In the genomic region with DNA sequence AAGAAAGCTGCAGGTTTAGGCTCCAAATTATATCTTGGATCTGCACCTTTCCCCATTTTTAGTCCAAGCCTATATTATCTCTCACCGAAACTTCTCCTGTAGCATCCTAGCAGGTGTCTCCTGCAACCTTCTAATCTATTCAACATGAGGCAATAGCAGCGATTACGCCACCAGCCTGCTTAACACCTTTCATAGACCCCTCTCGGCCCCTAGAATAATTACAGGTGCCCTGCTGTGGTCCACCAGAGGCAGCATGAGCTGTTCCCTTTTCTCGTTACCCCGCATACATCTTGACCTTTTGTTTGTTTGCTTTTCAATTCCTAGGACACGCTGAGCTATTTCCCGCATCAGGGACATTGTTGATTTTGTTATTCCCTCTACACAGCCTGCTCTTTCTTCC, we compare ENCODE assay signal across 23 cellular contexts.
"Had no signal": no experiment of that assay in that cellular context is flagged by ENCODE, and none has a peak within 500 bp of the region (broad histone marks: within the 10 kb centered on the region; RNA-seq: fewer than 3 reads in every experiment).

No MANE protein-coding gene starts in this region.

- H3K9me3 Mint-ChIP-seq: activated CD4-positive, alpha-beta memory T cell treated with anti-CD3 and anti-CD28 coated beads, Interleukin-2, amount 10 ng/mL, durations not matched to agents 7 days and 5 days; activated CD4-positive, alpha-beta T cell treated with anti-CD3 and anti-CD28 coated beads, Interleukin-2, amount 10 ng/mL, durations not matched to agents 24 days and 14 days; activated naive CD8-positive, alpha-beta T cell treated with anti-CD3 and anti-CD28 coated beads, Interleukin-2, amount 50 U/mL, for 24 hours; activated T-helper 1 cell treated with anti-CD3 and anti-CD28 coated beads, Interleukin-12 subunit alpha, Interleukin-12 subunit beta, Interleukin-2, Interleukin-4 antibody, amounts not matched to agents 30 ng/mL and 10 ng/mL and 1 ng/mL, durations not matched to agents 14 hours and 24 hours and 36 hours; stimulated activated naive B cell treated with anti-CD40 and anti-IgM and Interleukin-4, amounts not matched to agents 10 μg/mL and 1 μg/mL and 100 μg/mL, for 72 hours had no signal

- H3K4me3 Mint-ChIP-seq: activated CD4-positive, alpha-beta memory T cell treated with anti-CD3 and anti-CD28 coated beads, Interleukin-2, amount 10 ng/mL, durations not matched to agents 7 days and 5 days; activated naive CD8-positive, alpha-beta T cell treated with anti-CD3 and anti-CD28 coated beads, Interleukin-2, amount 50 U/mL, for 24 hours; nephron had no signal

- H3K4me3 ChIP-seq: sigmoid colon, transverse colon had no signal

- H3K36me3 Mint-ChIP-seq: activated CD8-positive, alpha-beta memory T cell treated with anti-CD3 and anti-CD28 coated beads, Interleukin-2, amount 10 ng/mL, durations not matched to agents 7 days and 5 days; memory B cell; stimulated activated naive B cell treated with anti-CD40 and anti-IgM and Interleukin-4, amounts not matched to agents 10 μg/mL and 1 μg/mL and 100 μg/mL, for 72 hours had no signal

- H3K27ac Mint-ChIP-seq: activated CD4-positive, alpha-beta memory T cell treated with anti-CD3 and anti-CD28 coated beads, Interleukin-2, amount 10 ng/mL, durations not matched to agents 7 days and 5 days; activated CD4-positive, alpha-beta T cell treated with anti-CD3 and anti-CD28 coated beads, Interleukin-2, amount 10 ng/mL, durations not matched to agents 24 days and 14 days; activated CD8-positive, alpha-beta memory T cell treated with anti-CD3 and anti-CD28 coated beads, Interleukin-2, amount 10 ng/mL, durations not matched to agents 7 days and 5 days; activated naive CD8-positive, alpha-beta T cell treated with anti-CD3 and anti-CD28 coated beads, Interleukin-2, amount 50 U/mL, for 24 hours; activated T-helper 1 cell treated with anti-CD3 and anti-CD28 coated beads, Interleukin-12 subunit alpha, Interleukin-12 subunit beta, Interleukin-2, Interleukin-4 antibody, amounts not matched to agents 30 ng/mL and 10 ng/mL and 1 ng/mL, durations not matched to agents 14 hours and 24 hours and 36 hours; memory B cell; nephron had no signal

- ATAC-seq: activated CD4-positive, CD25-positive, alpha-beta regulatory T cell treated with anti-CD3 and anti-CD28 coated beads, Interleukin-2, amount 50 U/mL, for 24 hours; activated CD8-positive, alpha-beta memory T cell treated with anti-CD3 and anti-CD28 coated beads, Interleukin-2, amount 10 ng/mL, durations not matched to agents 7 days and 5 days; activated naive CD8-positive, alpha-beta T cell treated with anti-CD3 and anti-CD28 coated beads, Interleukin-2, amount 50 U/mL, for 24 hours; gastroesophageal sphincter; left colon; stimulated activated naive B cell treated with anti-CD40 and anti-IgM and Interleukin-4, amounts not matched to agents 10 μg/mL and 1 μg/mL and 100 μg/mL, for 72 hours had no signal

- H3K27me3 Mint-ChIP-seq: activated CD4-positive, alpha-beta memory T cell treated with anti-CD3 and anti-CD28 coated beads, Interleukin-2, amount 10 ng/mL, durations not matched to agents 7 days and 5 days; activated CD8-positive, alpha-beta memory T cell treated with anti-CD3 and anti-CD28 coated beads, Interleukin-2, amount 10 ng/mL, durations not matched to agents 7 days and 5 days had no signal

- DNase-seq: activated CD4-positive, alpha-beta memory T cell treated with anti-CD3 and anti-CD28 coated beads, Interleukin-2, amount 10 ng/mL, durations not matched to agents 7 days and 5 days; activated CD4-positive, alpha-beta T cell treated with anti-CD3 and anti-CD28 coated beads, Interleukin-2, amount 10 ng/mL, durations not matched to agents 24 days and 14 days; activated CD8-positive, alpha-beta memory T cell treated with anti-CD3 and anti-CD28 coated beads, Interleukin-2, amount 10 ng/mL, durations not matched to agents 7 days and 5 days; activated gamma-delta T cell; activated naive CD4-positive, alpha-beta T cell treated with anti-CD3 and anti-CD28 coated beads, Interleukin-2, amount 50 U/mL, for 16 hours; activated naive CD8-positive, alpha-beta T cell treated with anti-CD3 and anti-CD28 coated beads, Interleukin-2, amount 50 U/mL, for 24 hours; cerebellar nuclear complex; hypothalamus; left colon; occipital lobe; posterior cingulate gyrus; sigmoid colon; stimulated activated CD4-positive, alpha-beta T cell treated with anti-CD3 and anti-CD28 coated beads, Interleukin-2, amount 100 ng/mL, for 48 hours; stimulated activated CD8-positive, alpha-beta memory T cell treated with anti-CD3 and anti-CD28 coated beads, Interleukin-4, amount 100 ng/mL, for 48 hours; stimulated activated naive B cell treated with anti-CD40 and anti-IgM and Interleukin-4, amounts not matched to agents 10 μg/mL and 1 μg/mL and 100 μg/mL, for 72 hours; transverse colon had no signal

- H3K9me3 ChIP-seq: gastroesophageal sphincter, transverse colon had no signal

- H3K4me1 Mint-ChIP-seq: activated CD4-positive, alpha-beta memory T cell treated with anti-CD3 and anti-CD28 coated beads, Interleukin-2, amount 10 ng/mL, durations not matched to agents 7 days and 5 days; activated CD8-positive, alpha-beta memory T cell treated with anti-CD3 and anti-CD28 coated beads, Interleukin-2, amount 10 ng/mL, durations not matched to agents 7 days and 5 days; nephron had no signal

- H3K36me3 ChIP-seq: gastroesophageal sphincter, sigmoid colon, transverse colon had no signal

- H3K27ac ChIP-seq: coronary artery, epithelial cell of prostate, gastroesophageal sphincter, sigmoid colon, transverse colon had no signal

- H3K27me3 ChIP-seq: sigmoid colon, transverse colon had no signal

- H3K4me1 ChIP-seq: gastroesophageal sphincter, sigmoid colon, transverse colon had no signal
